ENCODE assay signal across 16 cellular contexts in genomic region chr11:64660205-64660604, GRCh38.
DNase-seq lines count a peak whose midpoint lies in the region; ATAC-seq and TF ChIP-seq lines count a peak whose summit lies in the region.
"Had no signal": no experiment of that assay in that cellular context is flagged by ENCODE, and none has a peak within 500 bp of the region (broad histone marks: within the 10 kb centered on the region; RNA-seq: fewer than 3 reads in every experiment).

No MANE protein-coding gene starts in this region.

- H3K4me2 ChIP-seq in PC-9, result peak overlapping the region; percentile 53

- intact Hi-C loops in PC-9 (cut with micrococcal nuclease; ENCODE audit: unreplicated experiment) (no loop called here), spleen (cut with DNase I; ENCODE audit: low total_unique reads) (no loop called here)

- H3K4me3 ChIP-seq in PC-9 (no peak overlapping the region), skeletal muscle cell (ENCODE audit: low read depth, low read length) (peak overlapping the region; percentile 38), spleen (peak overlapping the region in 1 of 8 donors; percentile 6)
- H3K4me3 ChIP-seq: body of pancreas, colonic mucosa had no signal

- peaks cover 18% of the 10 kb centered on the region; the same call in 1 of the 2 replicates for H3F3A ChIP-seq in PC-9 (ENCODE audit: insufficient read depth, low read depth)

- BruUV-seq in PC-9 (replicated peaks; lab: Mats Ljungman, UMichigan), result TSS peak; percentile 24

- POLR2A ChIA-PET in PC-9 (lab: Charles Lee; ENCODE audit: unreplicated experiment), result interaction anchor here (0.5 to 0.6 kb wide), 6 partner anchors 50 to 843 kb away, joined by 3 to 23 read pairs (median 4); no protein-coding TSS in a partner anchor

- H3K4me1 ChIP-seq in PC-9 (replicated peaks; ENCODE audit: insufficient read depth) (peaks cover 38% of the 10 kb centered on the region), spleen (peaks cover 0 to 23% (median 15%) of the 10 kb centered on the region in 6 donors)
- H3K4me1 ChIP-seq: body of pancreas, colonic mucosa had no signal

- peak overlapping the region; percentile 45 for H3K27ac Mint-ChIP-seq in chondrocyte (ENCODE audit: unreplicated experiment)
- H3K27ac Mint-ChIP-seq: activated naive CD4-positive, alpha-beta T cell treated with anti-CD3 and anti-CD28 coated beads, Interleukin-2, amount 50 U/mL, for 72 hours; B cell; stimulated activated memory B cell treated with anti-CD40 and anti-IgM and Interleukin-4, amounts not matched to agents 10 μg/mL and 1 μg/mL and 100 μg/mL, for 72 hours had no signal

- H3K36me3 ChIP-seq in PC-9 (ENCODE audit: low read depth) (no peaks in the 10 kb centered on the region), spleen (no peaks in the 10 kb centered on the region)
- H3K36me3 ChIP-seq: colonic mucosa had no signal

- H3K9me3 ChIP-seq in PC-9 (ENCODE audit: insufficient read depth, low read depth), result no peaks in the 10 kb centered on the region
- H3K9me3 ChIP-seq in spleen, result no peaks in the 10 kb centered on the region
- H3K9me3 ChIP-seq: body of pancreas, colonic mucosa had no signal

- no peak for TF ChIP-seq POLR2A in spleen (IDR thresholded peaks at IDR 0.05)

- H3K27ac ChIP-seq in PC-9 (peak overlapping the region; percentile 11; the same call in 1 of the 2 replicates), spleen (peak overlapping the region in 2 of 8 donors; percentile 16 to 42)
- H3K27ac ChIP-seq: body of pancreas, colonic mucosa had no signal

- no peaks in the 10 kb centered on the region for H3K9me2 ChIP-seq in PC-9 (ENCODE audit: insufficient read depth)

- peak overlapping the region; percentile 60 for H3K4me3 Mint-ChIP-seq in chondrocyte (ENCODE audit: unreplicated experiment)
- H3K4me3 Mint-ChIP-seq: B cell; stimulated activated memory B cell treated with anti-CD40 and anti-IgM and Interleukin-4, amounts not matched to agents 10 μg/mL and 1 μg/mL and 100 μg/mL, for 72 hours had no signal

- no peak for DNase-seq in PC-9
- no peak for DNase-seq in chondrocyte (ENCODE audit: low spot score)
- DNase-seq in skeletal muscle cell (ENCODE audit: low read depth), result no peak
- DNase-seq in spleen, result no peak
- DNase-seq in NCI-H1105 treated with DMSO at 0.1 percent for 48 hours (lab: John Stamatoyannopoulos, UW), result no peak
- no peak for DNase-seq in DMS114 treated with DMSO at 0.1 percent for 48 hours (lab: John Stamatoyannopoulos, UW; ENCODE audit: unreplicated experiment)
- no peak for DNase-seq in stimulated activated naive CD8-positive, alpha-beta T cell treated with anti-CD3 and anti-CD28 coated beads, Interleukin-15, Interleukin-2, amounts not matched to agents 100 U/mL and 50 U/mL, for 24 hours
- DNase-seq: body of pancreas, Calu3, colonic mucosa, NCI-H1436 treated with DMSO at 0.1 percent for 48 hours, NCI-H524 treated with DMSO at 0.1 percent for 48 hours had no signal

- no peak for ATAC-seq in stimulated activated naive CD8-positive, alpha-beta T cell treated with anti-CD3 and anti-CD28 coated beads, Interleukin-15, Interleukin-2, amounts not matched to agents 100 U/mL and 50 U/mL, for 24 hours
- ATAC-seq: body of pancreas, Right ventricle myocardium inferior had no signal

- TF ChIP-seq CTCF in PC-9 (conservative IDR thresholded peaks at IDR 0.05), result no peak
- TF ChIP-seq CTCF in chondrocyte (IDR thresholded peaks at IDR 0.05), result no peak
- no peak for TF ChIP-seq CTCF in spleen (IDR thresholded peaks at IDR 0.05 in 8 of 11, conservative IDR thresholded peaks at IDR 0.05 in 3 of 11)

- no peaks in the 10 kb centered on the region for H3K27me3 Mint-ChIP-seq in chondrocyte (ENCODE audit: low read depth)

- peaks cover 31% of the 10 kb centered on the region for H3K4me1 Mint-ChIP-seq in chondrocyte (ENCODE audit: low read depth)

- CTCF ChIA-PET in PC-9 (lab: Charles Lee), result interaction anchor here (0.5 to 2.0 kb wide), 5 partner anchors 29 to 1790 kb away, joined by 3 to 10 read pairs (median 5); no protein-coding TSS in a partner anchor

- H3K36me3 Mint-ChIP-seq in chondrocyte (ENCODE audit: low read depth), result no peaks in the 10 kb centered on the region
- H3K36me3 Mint-ChIP-seq: activated naive CD4-positive, alpha-beta T cell treated with anti-CD3 and anti-CD28 coated beads, Interleukin-2, amount 50 U/mL, for 72 hours; stimulated activated memory B cell treated with anti-CD40 and anti-IgM and Interleukin-4, amounts not matched to agents 10 μg/mL and 1 μg/mL and 100 μg/mL, for 72 hours had no signal

- H2AFZ ChIP-seq in PC-9, result no peak overlapping the region

- H3K79me2 ChIP-seq in PC-9 (ENCODE audit: low read depth), result no peaks in the 10 kb centered on the region

- 83 to 97% (median 90%) methylated on average over 10 of the region's 10 CpGs for WGBS in spleen, 5 donors

- H3K27me3 ChIP-seq in PC-9 (ENCODE audit: insufficient read depth, low read depth) (no peaks in the 10 kb centered on the region), spleen (replicated peaks in 1 of 7) (peaks cover 0 to 4% (median 0%) of the 10 kb centered on the region in 7 donors)
- H3K27me3 ChIP-seq: body of pancreas, colonic mucosa had no signal

- H3K9me3 Mint-ChIP-seq in chondrocyte (ENCODE audit: low read depth), result no peaks in the 10 kb centered on the region
- H3K9me3 Mint-ChIP-seq: activated naive CD4-positive, alpha-beta T cell treated with anti-CD3 and anti-CD28 coated beads, Interleukin-2, amount 50 U/mL, for 72 hours had no signal

- no peaks in the 10 kb centered on the region for H4K20me1 ChIP-seq in PC-9 (ENCODE audit: insufficient read depth)
